Comparison of ENCODE assay signal across 24 cellular contexts in the genomic region with DNA sequence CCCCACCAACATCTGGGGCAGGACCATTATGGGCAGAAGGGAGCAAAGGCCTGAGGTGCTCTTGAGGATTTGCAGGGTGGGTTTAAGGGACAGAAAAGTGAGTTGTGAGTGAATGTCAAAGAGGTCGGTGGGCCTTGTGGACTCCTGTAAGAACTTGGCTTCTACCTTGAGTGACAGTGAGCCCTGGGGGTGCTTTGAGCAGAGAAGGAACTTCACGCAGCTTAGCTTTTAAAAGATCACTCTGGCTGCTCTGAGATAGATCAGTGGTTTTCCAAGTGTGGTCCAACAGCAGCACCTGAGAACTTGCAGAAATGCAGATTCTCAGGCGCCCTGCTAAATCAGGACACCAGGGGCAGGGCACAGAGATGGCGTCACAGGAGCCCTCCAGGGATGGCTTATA. TPM values are rescaled to one million over a fixed set of nuclear protein-coding genes. Genes with fewer than 3 reads are reported as not detected.
A peak's percentile ranks its signal among the peaks of the same experiment; 100 is the strongest.
DNase-seq lines count a peak whose midpoint lies in the region; ATAC-seq and TF ChIP-seq lines count a peak whose summit lies in the region.
"Had no signal": no experiment of that assay in that cellular context is flagged by ENCODE, and none has a peak within 500 bp of the region (broad histone marks: within the 10 kb centered on the region; RNA-seq: fewer than 3 reads in every experiment).

No MANE protein-coding gene starts in this region.

- no peak overlapping the region for H2AK5ac ChIP-seq in neuronal stem cell (ENCODE audit: low read depth, low read length)

- peak overlapping the region; percentile 63 for H3K27ac Mint-ChIP-seq in activated CD8-positive, alpha-beta T cell treated with anti-CD3 and anti-CD28 coated beads, Interleukin-2, amount 10 ng/mL, durations not matched to agents 7 days and 5 days
- H3K27ac Mint-ChIP-seq in activated CD8-positive, alpha-beta T cell treated with anti-CD3 and anti-CD28 coated beads for 36 hours = no peak overlapping the region
- peak overlapping the region in 7 of 8 donors; percentile 12 to 93 (median 84) for H3K27ac Mint-ChIP-seq in CD8-positive, alpha-beta memory T cell
- H3K27ac Mint-ChIP-seq in endothelial cell (ENCODE audit: unreplicated experiment) = peak overlapping the region; percentile 14
- H3K27ac Mint-ChIP-seq in activated T-cell treated with anti-CD3 and anti-CD28 coated beads, Interleukin-2, amount 50 U/mL, for 72 hours = no peak overlapping the region

- H3K4ac ChIP-seq in neuronal stem cell (ENCODE audit: low read length) = no peak overlapping the region

- H3K4me1 ChIP-seq in CD8-positive, alpha-beta memory T cell (ENCODE audit: insufficient read depth, low read length) = no peaks in the 10 kb centered on the region
- no peaks in the 10 kb centered on the region for H3K4me1 ChIP-seq in neuronal stem cell (ENCODE audit: control insufficient read depth in 2 of 2, insufficient read depth in 1 of 2, low read depth in 1 of 2, low read length in 2 of 2)

- no peaks in the 10 kb centered on the region for H3K27me3 ChIP-seq in CD8-positive, alpha-beta memory T cell (ENCODE audit: insufficient read depth, low read length, poor library complexity, severe bottlenecking)
- peaks cover 0 to 11% (median 0%) of the 10 kb centered on the region in 3 experiments for H3K27me3 ChIP-seq in neuronal stem cell (ENCODE audit: control insufficient read depth in 3 of 3, insufficient read depth in 3 of 3, low read depth in 1 of 3, low read length in 3 of 3)
- H3K27me3 ChIP-seq: BLaER1 had no signal

- H3K27me3 Mint-ChIP-seq in activated CD8-positive, alpha-beta T cell treated with anti-CD3 and anti-CD28 coated beads, Interleukin-2, amount 10 ng/mL, durations not matched to agents 7 days and 5 days (ENCODE audit: low read depth) = peaks cover 2% of the 10 kb centered on the region
- no peaks in the 10 kb centered on the region for H3K27me3 Mint-ChIP-seq in activated CD8-positive, alpha-beta T cell treated with anti-CD3 and anti-CD28 coated beads for 36 hours
- no peaks in the 10 kb centered on the region for H3K27me3 Mint-ChIP-seq in CD8-positive, alpha-beta memory T cell
- peaks cover 2% of the 10 kb centered on the region for H3K27me3 Mint-ChIP-seq in endothelial cell (ENCODE audit: unreplicated experiment)
- no peaks in the 10 kb centered on the region for H3K27me3 Mint-ChIP-seq in activated T-cell treated with anti-CD3 and anti-CD28 coated beads, Interleukin-2, amount 50 U/mL, for 72 hours (ENCODE audit: low read depth)

- no peak overlapping the region for H3K4me3 ChIP-seq in CD8-positive, alpha-beta memory T cell (ENCODE audit: low read length)
- H3K4me3 ChIP-seq in neuronal stem cell (ENCODE audit: low read length in 2 of 2) = no peak overlapping the region
- H3K4me3 ChIP-seq: BLaER1 had no signal

- H3K36me3 Mint-ChIP-seq in activated CD8-positive, alpha-beta T cell treated with anti-CD3 and anti-CD28 coated beads, Interleukin-2, amount 10 ng/mL, durations not matched to agents 7 days and 5 days (ENCODE audit: low read depth) = no peaks in the 10 kb centered on the region
- no peaks in the 10 kb centered on the region for H3K36me3 Mint-ChIP-seq in activated CD8-positive, alpha-beta T cell treated with anti-CD3 and anti-CD28 coated beads for 36 hours (ENCODE audit: low read depth)
- H3K36me3 Mint-ChIP-seq in CD8-positive, alpha-beta memory T cell = no peaks in the 10 kb centered on the region
- peaks cover 4% of the 10 kb centered on the region for H3K36me3 Mint-ChIP-seq in endothelial cell (ENCODE audit: low read depth, unreplicated experiment)
- no peaks in the 10 kb centered on the region for H3K36me3 Mint-ChIP-seq in activated T-cell treated with anti-CD3 and anti-CD28 coated beads, Interleukin-2, amount 50 U/mL, for 72 hours (ENCODE audit: insufficient read depth in 2 of 2)

- ATAC-seq in activated CD8-positive, alpha-beta T cell treated with anti-CD3 and anti-CD28 coated beads, Interleukin-2, amount 10 ng/mL, durations not matched to agents 7 days and 5 days = no peak
- no peak for ATAC-seq in activated CD8-positive, alpha-beta T cell treated with anti-CD3 and anti-CD28 coated beads for 36 hours
- no peak for ATAC-seq in activated T-cell treated with anti-CD3 and anti-CD28 coated beads, Interleukin-2, amount 50 U/mL, for 72 hours (replicated peaks in 1 of 2)
- no peak for ATAC-seq in HG03354 (IDR thresholded peaks at IDR 0.05; ENCODE audit: poor library complexity, severe bottlenecking, unreplicated experiment)
- ATAC-seq: HCT116 had no signal

- no peaks in the 10 kb centered on the region for H3K36me3 ChIP-seq in CD8-positive, alpha-beta memory T cell (ENCODE audit: insufficient read depth, low read length)
- H3K36me3 ChIP-seq in neuronal stem cell (replicated peaks in 1 of 2; ENCODE audit: control insufficient read depth in 2 of 2, insufficient read depth in 2 of 2, low read length in 2 of 2) = no peaks in the 10 kb centered on the region
- H3K36me3 ChIP-seq: BLaER1 had no signal

- H2BK12ac ChIP-seq in neuronal stem cell (ENCODE audit: low read length) = no peak overlapping the region

- no peaks in the 10 kb centered on the region for H3K9me3 Mint-ChIP-seq in activated CD8-positive, alpha-beta T cell treated with anti-CD3 and anti-CD28 coated beads, Interleukin-2, amount 10 ng/mL, durations not matched to agents 7 days and 5 days (ENCODE audit: insufficient read depth)
- H3K9me3 Mint-ChIP-seq in activated CD8-positive, alpha-beta T cell treated with anti-CD3 and anti-CD28 coated beads for 36 hours = no peaks in the 10 kb centered on the region
- H3K9me3 Mint-ChIP-seq in CD8-positive, alpha-beta memory T cell = no peaks in the 10 kb centered on the region
- H3K9me3 Mint-ChIP-seq in endothelial cell (ENCODE audit: unreplicated experiment) = no peaks in the 10 kb centered on the region
- no peaks in the 10 kb centered on the region for H3K9me3 Mint-ChIP-seq in activated T-cell treated with anti-CD3 and anti-CD28 coated beads, Interleukin-2, amount 50 U/mL, for 72 hours

- CTCF ChIA-PET in activated CD8-positive, alpha-beta T cell treated with anti-CD3 and anti-CD28 coated beads, Interleukin-2, amount 10 ng/mL, durations not matched to agents 7 days and 5 days (lab: Charles Lee) = interaction anchor here (1.1 kb wide), 1 partner anchor 59 kb away, joined by 3 read pairs; no protein-coding TSS in a partner anchor
- CTCF ChIA-PET in activated CD8-positive, alpha-beta T cell treated with anti-CD3 and anti-CD28 coated beads for 36 hours (lab: Charles Lee) = interaction anchor here (1.7 kb wide), 1 partner anchor 38 kb away, joined by 5 read pairs; no protein-coding TSS in a partner anchor
- CTCF ChIA-PET in CD8-positive, alpha-beta memory T cell (lab: Charles Lee) = interaction anchor here (1.1 kb wide), 1 partner anchor 39 kb away, joined by 3 read pairs; no protein-coding TSS in a partner anchor

- no peak overlapping the region for H3K4me2 ChIP-seq in neuronal stem cell (ENCODE audit: insufficient read depth, low read length, poor library complexity, severe bottlenecking)

- no peak overlapping the region for H3K18ac ChIP-seq in neuronal stem cell (ENCODE audit: low read length)

- intact Hi-C loops in activated CD8-positive, alpha-beta T cell treated with anti-CD3 and anti-CD28 coated beads for 36 hours (cut with micrococcal nuclease) = no loop called here

- H4K8ac ChIP-seq in neuronal stem cell (ENCODE audit: low read depth, low read length) = no peak overlapping the region

- no peaks in the 10 kb centered on the region for H3K9me3 ChIP-seq in CD8-positive, alpha-beta memory T cell (ENCODE audit: low read length)
- H3K9me3 ChIP-seq in neuronal stem cell (replicated peaks in 1 of 2; ENCODE audit: control insufficient read depth in 2 of 2, insufficient read depth in 1 of 2, low read depth in 1 of 2, low read length in 2 of 2) = no peaks in the 10 kb centered on the region
- H3K9me3 ChIP-seq: BLaER1 had no signal

- whole genome bisulfite sequencing in neuronal stem cell (ENCODE audit: extremely low coverage in 2 of 2, insufficient read length in 2 of 2, insufficient replicate concordance in 1 of 2), 2 donors = no CpG with 5 or more reads among the region's 4 CpGs

- H3K23ac ChIP-seq in neuronal stem cell (ENCODE audit: low read depth, low read length, poor library complexity) = no peak overlapping the region

- H4K91ac ChIP-seq in neuronal stem cell (ENCODE audit: low read depth, low read length, poor library complexity) = no peak overlapping the region

- no peak overlapping the region for H2BK5ac ChIP-seq in neuronal stem cell (ENCODE audit: low read length)

- H3K4me1 Mint-ChIP-seq in activated CD8-positive, alpha-beta T cell treated with anti-CD3 and anti-CD28 coated beads, Interleukin-2, amount 10 ng/mL, durations not matched to agents 7 days and 5 days (ENCODE audit: low read depth) = peaks cover 17% of the 10 kb centered on the region
- no peaks in the 10 kb centered on the region for H3K4me1 Mint-ChIP-seq in activated CD8-positive, alpha-beta T cell treated with anti-CD3 and anti-CD28 coated beads for 36 hours (ENCODE audit: low read depth)
- H3K4me1 Mint-ChIP-seq in CD8-positive, alpha-beta memory T cell = peaks cover 7 to 16% (median 8%) of the 10 kb centered on the region in 3 donors
- no peaks in the 10 kb centered on the region for H3K4me1 Mint-ChIP-seq in endothelial cell (ENCODE audit: unreplicated experiment)
- no peaks in the 10 kb centered on the region for H3K4me1 Mint-ChIP-seq in activated T-cell treated with anti-CD3 and anti-CD28 coated beads, Interleukin-2, amount 50 U/mL, for 72 hours (ENCODE audit: low read depth)

- H2BK15ac ChIP-seq in neuronal stem cell (ENCODE audit: low read length) = no peak overlapping the region

- H3K4me3 Mint-ChIP-seq in activated CD8-positive, alpha-beta T cell treated with anti-CD3 and anti-CD28 coated beads, Interleukin-2, amount 10 ng/mL, durations not matched to agents 7 days and 5 days = no peak overlapping the region
- H3K4me3 Mint-ChIP-seq in activated CD8-positive, alpha-beta T cell treated with anti-CD3 and anti-CD28 coated beads for 36 hours = no peak overlapping the region
- peak overlapping the region in 2 of 7 donors; percentile 13 to 84 for H3K4me3 Mint-ChIP-seq in CD8-positive, alpha-beta memory T cell
- H3K4me3 Mint-ChIP-seq in endothelial cell (ENCODE audit: unreplicated experiment) = no peak overlapping the region
- no peak overlapping the region for H3K4me3 Mint-ChIP-seq in activated T-cell treated with anti-CD3 and anti-CD28 coated beads, Interleukin-2, amount 50 U/mL, for 72 hours

- no peak overlapping the region for H2AFZ ChIP-seq in neuronal stem cell (ENCODE audit: low read length)

- TF ChIP-seq CTCF in activated CD8-positive, alpha-beta T cell treated with anti-CD3 and anti-CD28 coated beads for 36 hours (IDR thresholded peaks at IDR 0.05) = no peak
- TF ChIP-seq CTCF in endothelial cell (IDR thresholded peaks at IDR 0.05; ENCODE audit: unreplicated experiment) = no peak

- no peak overlapping the region for H3K14ac ChIP-seq in neuronal stem cell (ENCODE audit: low read length)

- no peak for DNase-seq in activated CD8-positive, alpha-beta T cell treated with anti-CD3 and anti-CD28 coated beads, Interleukin-2, amount 10 ng/mL, durations not matched to agents 7 days and 5 days
- no peak for DNase-seq in activated CD8-positive, alpha-beta T cell treated with anti-CD3 and anti-CD28 coated beads for 36 hours
- no peak for DNase-seq in CD8-positive, alpha-beta memory T cell
- DNase-seq in endothelial cell (ENCODE audit: low spot score) (no peak), neuronal stem cell (ENCODE audit: low spot score) (no peak), epidermal melanocyte (ENCODE audit: insufficient read length, low spot score) (no peak)
- DNase-seq in activated T-cell treated with anti-CD3 and anti-CD28 coated beads, Interleukin-2, amount 50 U/mL, for 72 hours = no peak
- DNase-seq: ACHN; DMS53; GDM1; GOT3; IMR-90; NCI-H1694; NCI-H2081; NCI-H2171; NCI-H345; NCI-H524; NCI-H774; NK-92 treated with Interleukin-12 subunit alpha and Interleukin-12 subunit beta, amount 100 ng/mL, for 24 hours had no signal

- no peak overlapping the region for H3K27ac ChIP-seq in CD8-positive, alpha-beta memory T cell (ENCODE audit: low read depth, low read length)
- no peak overlapping the region for H3K27ac ChIP-seq in neuronal stem cell (replicated peaks; ENCODE audit: low read length)
- H3K27ac ChIP-seq: 22Rv1, BLaER1 had no signal

- POLR2A ChIA-PET in activated CD8-positive, alpha-beta T cell treated with anti-CD3 and anti-CD28 coated beads, Interleukin-2, amount 10 ng/mL, durations not matched to agents 7 days and 5 days (lab: Charles Lee) = no interaction called here
- POLR2A ChIA-PET in activated CD8-positive, alpha-beta T cell treated with anti-CD3 and anti-CD28 coated beads for 36 hours (lab: Charles Lee) = no interaction called here
- POLR2A ChIA-PET in CD8-positive, alpha-beta memory T cell (lab: Charles Lee) = no interaction called here

- no peak overlapping the region for H2BK120ac ChIP-seq in neuronal stem cell (ENCODE audit: low read depth, low read length)

- H3K9ac ChIP-seq in neuronal stem cell (ENCODE audit: low read depth, low read length, poor library complexity) = peak overlapping the region; percentile 3
- H3K9ac ChIP-seq: BLaER1 had no signal

- H3K79me1 ChIP-seq in neuronal stem cell (ENCODE audit: low read depth, low read length) = no peaks in the 10 kb centered on the region

RNA-seq across cellular contexts. Expression of gene ALAS1, which starts 15.3 kb away (rescaled TPM):
- 10 to 100 TPM; 57.7 to 60.8 TPM for total RNA-seq in activated CD8-positive, alpha-beta T cell treated with anti-CD3 and anti-CD28 coated beads, Interleukin-2, amount 10 ng/mL, durations not matched to agents 7 days and 5 days
- total RNA-seq in activated CD8-positive, alpha-beta T cell treated with anti-CD3 and anti-CD28 coated beads for 36 hours = 10 to 100 TPM; 54.3 to 54.6 TPM
- 10 to 100 TPM; 72.2 to 73.0 TPM for total RNA-seq in CD8-positive, alpha-beta memory T cell
- polyA plus RNA-seq in CD8-positive, alpha-beta memory T cell = 32.9 TPM
- 59.1 TPM for total RNA-seq in endothelial cell (ENCODE audit: unreplicated experiment)
- polyA plus RNA-seq in neuronal stem cell (2013, experiment 1 of 2) = 37.3 TPM
- polyA plus RNA-seq in neuronal stem cell (2013, experiment 2 of 2) = 36.5 TPM
- 10 to 100 TPM; 62.7 to 63.6 TPM for total RNA-seq in activated T-cell treated with anti-CD3 and anti-CD28 coated beads, Interleukin-2, amount 50 U/mL, for 72 hours

RNA-seq across cellular contexts. Expression of gene POC1A, which starts 28.5 kb away (rescaled TPM):
- 10 to 100 TPM; 31.7 to 32.3 TPM for total RNA-seq in activated CD8-positive, alpha-beta T cell treated with anti-CD3 and anti-CD28 coated beads, Interleukin-2, amount 10 ng/mL, durations not matched to agents 7 days and 5 days
- total RNA-seq in activated CD8-positive, alpha-beta T cell treated with anti-CD3 and anti-CD28 coated beads for 36 hours = 10 to 100 TPM; 21.2 to 23.5 TPM
- total RNA-seq in CD8-positive, alpha-beta memory T cell = 10 to 100 TPM; 22.6 to 22.7 TPM
- polyA plus RNA-seq in CD8-positive, alpha-beta memory T cell = 1.5 TPM
- total RNA-seq in endothelial cell (ENCODE audit: unreplicated experiment) = 7.5 TPM
- polyA plus RNA-seq in neuronal stem cell (2013, experiment 1 of 2) = 18.0 TPM
- polyA plus RNA-seq in neuronal stem cell (2013, experiment 2 of 2) = 17.8 TPM
- 10 to 100 TPM; 28.6 to 39.0 TPM for total RNA-seq in activated T-cell treated with anti-CD3 and anti-CD28 coated beads, Interleukin-2, amount 50 U/mL, for 72 hours

RNA-seq across cellular contexts. Expression of gene TLR9, which starts 42.8 kb away (rescaled TPM):
- under 1 TPM; 0.52 to 0.79 TPM for total RNA-seq in activated CD8-positive, alpha-beta T cell treated with anti-CD3 and anti-CD28 coated beads, Interleukin-2, amount 10 ng/mL, durations not matched to agents 7 days and 5 days
- total RNA-seq in activated CD8-positive, alpha-beta T cell treated with anti-CD3 and anti-CD28 coated beads for 36 hours = 1 to 10 TPM; 2.0 TPM
- total RNA-seq in CD8-positive, alpha-beta memory T cell = under 1 TPM; 0.16 to 0.22 TPM
- polyA plus RNA-seq in CD8-positive, alpha-beta memory T cell = 0.16 TPM
- not detected for total RNA-seq in endothelial cell (ENCODE audit: unreplicated experiment)
- polyA plus RNA-seq in neuronal stem cell (2013, experiment 1 of 2) = 0.04 TPM
- 0.10 TPM for polyA plus RNA-seq in neuronal stem cell (2013, experiment 2 of 2)
- 1 to 10 TPM; 1.2 to 2.3 TPM for total RNA-seq in activated T-cell treated with anti-CD3 and anti-CD28 coated beads, Interleukin-2, amount 50 U/mL, for 72 hours
- total RNA-seq: IMR-90, M059J had no signal
- polyA plus RNA-seq: IMR-90 had no signal

RNA-seq across cellular contexts. Expression of gene TWF2, which starts 56.3 kb away (rescaled TPM):
- 100 to 1,000 TPM; 154 to 162 TPM for total RNA-seq in activated CD8-positive, alpha-beta T cell treated with anti-CD3 and anti-CD28 coated beads, Interleukin-2, amount 10 ng/mL, durations not matched to agents 7 days and 5 days
- total RNA-seq in activated CD8-positive, alpha-beta T cell treated with anti-CD3 and anti-CD28 coated beads for 36 hours = 100 to 1,000 TPM; 137 TPM
- 100 to 1,000 TPM in 1 of 2 experiments, 10 to 100 TPM in 1; 98.2 to 101 TPM for total RNA-seq in CD8-positive, alpha-beta memory T cell
- polyA plus RNA-seq in CD8-positive, alpha-beta memory T cell = 138 TPM
- 85.3 TPM for total RNA-seq in endothelial cell (ENCODE audit: unreplicated experiment)
- 21.7 TPM for polyA plus RNA-seq in neuronal stem cell (2013, experiment 1 of 2)
- polyA plus RNA-seq in neuronal stem cell (2013, experiment 2 of 2) = 20.9 TPM
- 100 to 1,000 TPM; 124 to 133 TPM for total RNA-seq in activated T-cell treated with anti-CD3 and anti-CD28 coated beads, Interleukin-2, amount 50 U/mL, for 72 hours

Comparison
In these comparisons a context has a peak if more than half of its experiments do, and no peak if none do; other contexts are left out.
1. H3K27ac Mint-ChIP-seq: peak in activated CD8-positive, alpha-beta T cell treated with anti-CD3 and anti-CD28 coated beads, Interleukin-2, amount 10 ng/mL, durations not matched to agents 7 days and 5 days (single experiment), CD8-positive, alpha-beta memory T cell (7 of 8) and endothelial cell (single experiment); none in activated CD8-positive, alpha-beta T cell treated with anti-CD3 and anti-CD28 coated beads for 36 hours (single experiment) and activated T-cell treated with anti-CD3 and anti-CD28 coated beads, Interleukin-2, amount 50 U/mL, for 72 hours (single experiment).